ENCODE assay signal across 16 cellular contexts in genomic region chr16:57834936-57835335, GRCh38. TPM values are rescaled to one million over a fixed set of nuclear protein-coding genes. Genes with fewer than 3 reads are reported as not detected.
DNase-seq lines count a peak whose midpoint lies in the region; ATAC-seq and TF ChIP-seq lines count a peak whose summit lies in the region.
"Had no signal": no experiment of that assay in that cellular context is flagged by ENCODE, and none has a peak within 500 bp of the region (broad histone marks: within the 10 kb centered on the region; RNA-seq: fewer than 3 reads in every experiment).

No MANE protein-coding gene starts in this region.

- ATAC-seq in GM18867 (IDR thresholded peaks at IDR 0.05; ENCODE audit: unreplicated experiment): no peak
- ATAC-seq in body of pancreas: no peak

- no peak overlapping the region for H2BK5ac ChIP-seq in mesendoderm (ENCODE audit: low read length)

- no peak overlapping the region for H3K4ac ChIP-seq in mesendoderm (ENCODE audit: low read depth, low read length)

- peak overlapping the region; percentile 34 for H3K9ac ChIP-seq in mesendoderm (ENCODE audit: low read length)

- peak overlapping the region; percentile 51 for H3K56ac ChIP-seq in mesendoderm (ENCODE audit: low read length)

- H3K36me3 ChIP-seq in MG63 (no peaks in the 10 kb centered on the region), brain microvascular endothelial cell (replicated peaks) (no peaks in the 10 kb centered on the region), mesendoderm (ENCODE audit: control insufficient read depth, insufficient read depth, low read length) (no peaks in the 10 kb centered on the region), body of pancreas (replicated peaks in 1 of 2; ENCODE audit: insufficient read depth in 1 of 2, low read depth in 2 of 2) (no peaks in the 10 kb centered on the region), ascending aorta (no peaks in the 10 kb centered on the region)
- H3K36me3 ChIP-seq: upper lobe of left lung had no signal

- intact Hi-C loops in body of pancreas (cut with DNase I): no loop called here
- intact Hi-C loops in ascending aorta (cut with DNase I): no loop called here

- no peak overlapping the region for H4K5ac ChIP-seq in mesendoderm (ENCODE audit: low read length)

- H3K18ac ChIP-seq in mesendoderm (ENCODE audit: low read length): no peak overlapping the region

- H2AK5ac ChIP-seq in mesendoderm (ENCODE audit: low read length): no peak overlapping the region

- H3K9me3 ChIP-seq in MG63 (no peaks in the 10 kb centered on the region), body of pancreas (no peaks in the 10 kb centered on the region), ascending aorta (no peaks in the 10 kb centered on the region)
- H3K9me3 ChIP-seq: upper lobe of left lung had no signal

- H3K4me3 ChIP-seq in MG63: no peak overlapping the region
- no peak overlapping the region for H3K4me3 ChIP-seq in brain microvascular endothelial cell (ENCODE audit: low read depth, low read length)
- no peak overlapping the region for H3K4me3 ChIP-seq in mesendoderm (ENCODE audit: low read length)
- no peak overlapping the region for H3K4me3 ChIP-seq in body of pancreas
- H3K4me3 ChIP-seq in ascending aorta: no peak overlapping the region
- H3K4me3 ChIP-seq: upper lobe of left lung had no signal

- H4K8ac ChIP-seq in mesendoderm (ENCODE audit: low read depth, low read length): no peak overlapping the region

- H3K79me2 ChIP-seq in mesendoderm (ENCODE audit: control insufficient read depth, insufficient read depth, low read length): no peaks in the 10 kb centered on the region

- H2BK120ac ChIP-seq in mesendoderm (ENCODE audit: low read depth, low read length): no peak overlapping the region

- in situ Hi-C loops in brain microvascular endothelial cell (cut with HindIII; ENCODE audit: low pct_ligation_motif_present, low sequenced_read_pairs): no loop called here

- peaks cover 5% of the 10 kb centered on the region for H3K4me1 ChIP-seq in mesendoderm (ENCODE audit: control insufficient read depth, low read depth, low read length)
- peaks cover under 1% of the 10 kb centered on the region for H3K4me1 ChIP-seq in body of pancreas
- peaks cover 0 to 2% of the 10 kb centered on the region in 2 donors for H3K4me1 ChIP-seq in ascending aorta
- H3K4me1 ChIP-seq: upper lobe of left lung had no signal

- H3K79me1 ChIP-seq in mesendoderm (ENCODE audit: low read length): no peaks in the 10 kb centered on the region

- WGBS in mesendoderm (ENCODE audit: extremely low coverage, insufficient coverage, low lambda C conversion rate): no CpG with 5 or more reads among the region's 5 CpGs
- 73 to 75% methylated on average over 5 of the region's 5 CpGs for WGBS in body of pancreas, 2 donors

- H3K27ac ChIP-seq in brain microvascular endothelial cell (peak overlapping the region; percentile 35), mesendoderm (ENCODE audit: low read depth, low read length) (no peak overlapping the region), body of pancreas (no peak overlapping the region), ascending aorta (no peak overlapping the region)
- H3K27ac ChIP-seq: upper lobe of left lung had no signal

- H3K4me2 ChIP-seq in mesendoderm (ENCODE audit: low read length): no peak overlapping the region

- no peak for TF ChIP-seq CTCF in brain microvascular endothelial cell (IDR thresholded peaks at IDR 0.05; ENCODE audit: low read depth, low read length, missing control alignments)
- no peak for TF ChIP-seq CTCF in body of pancreas (IDR thresholded peaks at IDR 0.05)
- TF ChIP-seq CTCF in ascending aorta (IDR thresholded peaks at IDR 0.05): no peak

- H2BK15ac ChIP-seq in mesendoderm (replicated peaks; ENCODE audit: low read depth): no peak overlapping the region

- no peak overlapping the region for H3K23ac ChIP-seq in mesendoderm (ENCODE audit: low read length)

- DNase-seq in Daoy (ENCODE audit: low read depth): peak; percentile 55
- peak; percentile 65 for DNase-seq in MG63
- DNase-seq in brain microvascular endothelial cell: peak; percentile 52
- DNase-seq in mesendoderm: no peak
- no peak for DNase-seq in body of pancreas
- DNase-seq in NOMO-1 treated with dmso at 0.1 percent for 144 hours (lab: John Stamatoyannopoulos, UW; ENCODE audit: unreplicated experiment): no peak
- DNase-seq in ascending aorta (ENCODE audit: low spot score in 2 of 2): no peak
- DNase-seq: activated CD4-positive, alpha-beta T cell treated with anti-CD3 and anti-CD28 coated beads, Interleukin-2, amount 10 ng/mL, durations not matched to agents 24 days and 14 days; activated T-cell treated with anti-CD3 and anti-CD28 coated beads, Interleukin-2, amount 50 U/mL, for 48 hours; DND-41; islet precursor cell; Kasumi-1; NCI-H2107; T-helper 1 cell; upper lobe of left lung had no signal

- H3K27me3 ChIP-seq in MG63 (no peaks in the 10 kb centered on the region), brain microvascular endothelial cell (replicated peaks) (no peaks in the 10 kb centered on the region), mesendoderm (ENCODE audit: insufficient read depth, low read length, poor library complexity) (no peaks in the 10 kb centered on the region), body of pancreas (no peaks in the 10 kb centered on the region), ascending aorta (no peaks in the 10 kb centered on the region)
- H3K27me3 ChIP-seq: upper lobe of left lung had no signal

- no peak for TF ChIP-seq POLR2A in body of pancreas (IDR thresholded peaks at IDR 0.05)

RNA-seq across cellular contexts. Expression of gene KIFC3, which starts 32.6 kb away (rescaled TPM):
- total RNA-seq in Daoy (2014; rRNA removed; shearing (Covaris generic)): 40.9 and 53.9 TPM in 2 replicates
- total RNA-seq in MG63 (2014; rRNA removed; shearing (Covaris generic); ENCODE audit: low replicate concordance): 196 and 322 TPM in 2 replicates
- 13.8 TPM for polyA plus RNA-seq in mesendoderm (2013, experiment 1 of 2)
- polyA plus RNA-seq in mesendoderm (2013, experiment 2 of 2): 14.1 TPM
- total RNA-seq in body of pancreas: 100 to 1,000 TPM; 120 to 205 TPM
- 54.9 TPM for total RNA-seq in ascending aorta

Comparison
In these comparisons a context has a peak if more than half of its experiments do, and no peak if none do; other contexts are left out.
1. DNase-seq: peak in Daoy (single experiment), MG63 (single experiment) and brain microvascular endothelial cell (single experiment); none in mesendoderm (single experiment), body of pancreas (0 of 4), NOMO-1 treated with dmso at 0.1 percent for 144 hours (single experiment) and ascending aorta (0 of 2).